Comparison of ENCODE assay signal across 23 cellular contexts in genomic region chr6:133637874-133638273, GRCh38.
DNase-seq lines count a peak whose midpoint lies in the region; ATAC-seq and TF ChIP-seq lines count a peak whose summit lies in the region.
"Had no signal": no experiment of that assay in that cellular context is flagged by ENCODE, and none has a peak within 500 bp of the region (broad histone marks: within the 10 kb centered on the region; RNA-seq: fewer than 3 reads in every experiment).

No MANE protein-coding gene starts in this region.

- no peak for ATAC-seq in left ventricle myocardium superior
- no peak for ATAC-seq in heart left ventricle
- no peak for ATAC-seq in GM18909 (IDR thresholded peaks at IDR 0.05; ENCODE audit: poor library complexity, unreplicated experiment)
- no peak for ATAC-seq in activated CD4-positive, CD25-positive, alpha-beta regulatory T cell treated with anti-CD3 and anti-CD28 coated beads, Interleukin-2, amount 50 U/mL, for 24 hours
- ATAC-seq: K562; stimulated activated naive CD8-positive, alpha-beta T cell treated with anti-CD3 and anti-CD28 coated beads, Interleukin-15, Interleukin-2, amounts not matched to agents 100 U/mL and 50 U/mL, for 24 hours had no signal

- peaks cover 0 to 4% (median 0%) of the 10 kb centered on the region in 12 donors for H3K4me1 ChIP-seq in heart left ventricle
- peaks cover 0 to 8% (median 0%) of the 10 kb centered on the region in 3 donors for H3K4me1 ChIP-seq in esophagus squamous epithelium
- peaks cover 6% of the 10 kb centered on the region for H3K4me1 ChIP-seq in ovary (ENCODE audit: insufficient read depth)
- peaks cover 7% of the 10 kb centered on the region for H3K4me1 ChIP-seq in vagina
- H3K4me1 ChIP-seq: tibial nerve had no signal

- peak; percentile 20 for DNase-seq in left ventricle myocardium superior
- DNase-seq in heart left ventricle = no peak
- DNase-seq in esophagus squamous epithelium (lab: John Stamatoyannopoulos, UW) = no peak
- peak; percentile 30 to 43 (median 34) for DNase-seq in ovary
- DNase-seq in vagina (ENCODE audit: extremely low spot score in 2 of 2) = no peak
- no peak for DNase-seq in stimulated activated CD4-positive, alpha-beta T cell treated with anti-CD3 and anti-CD28 coated beads, Interleukin-15, amount 100 ng/mL, for 24 hours
- DNase-seq: 8988T; activated gamma-delta T cell; activated T-cell treated with anti-CD3 and anti-CD28 coated beads, Interleukin-2, amount 50 U/mL, for 1 hour; CD8-positive, alpha-beta memory T cell; DMS153; mammary epithelial cell; MM.1S; NCI-H1417 treated with DMSO at 0.1 percent for 48 hours; NCI-H2107; NCI-H510A treated with DMSO at 0.1 percent for 48 hours; retina; stimulated activated CD4-positive, alpha-beta T cell treated with anti-CD3 and anti-CD28 coated beads, Interleukin-4, amount 100 ng/mL, for 4 hours; stimulated activated naive CD8-positive, alpha-beta T cell treated with anti-CD3 and anti-CD28 coated beads, Interleukin-15, Interleukin-2, amounts not matched to agents 100 U/mL and 50 U/mL, for 24 hours had no signal

- TF ChIP-seq CTCF in heart left ventricle (IDR thresholded peaks at IDR 0.05) (no peak), esophagus squamous epithelium (IDR thresholded peaks at IDR 0.05) (no peak), ovary (IDR thresholded peaks at IDR 0.05) (no peak), vagina (IDR thresholded peaks at IDR 0.05) (no peak)

- H3K36me3 ChIP-seq in heart left ventricle (no peaks in the 10 kb centered on the region), esophagus squamous epithelium (no peaks in the 10 kb centered on the region), ovary (no peaks in the 10 kb centered on the region), vagina (no peaks in the 10 kb centered on the region)
- H3K36me3 ChIP-seq: tibial nerve had no signal

- no peak overlapping the region for H3K4me3 ChIP-seq in heart left ventricle
- no peak overlapping the region for H3K4me3 ChIP-seq in esophagus squamous epithelium
- H3K4me3 ChIP-seq in ovary = no peak overlapping the region
- H3K4me3 ChIP-seq in vagina = no peak overlapping the region
- H3K4me3 ChIP-seq: K562, tibial nerve had no signal

- WGBS in heart left ventricle, 4 donors = 54 to 65% (median 59%) methylated on average over 6 of the region's 6 CpGs
- 78 to 82% methylated on average over 4 to 6 of the region's 6 CpGs for WGBS in esophagus squamous epithelium, 2 donors
- WGBS in ovary, 3 donors = 28 to 33% (median 33%) methylated on average over 6 of the region's 6 CpGs

- intact Hi-C loops in left ventricle myocardium superior (cut with micrococcal nuclease) = no loop called here
- intact Hi-C loops in heart left ventricle (cut with DNase I) = loop anchor here in 1 of 10 donors (10.0 kb wide), 1 partner anchor 97 kb away; no protein-coding TSS in a partner anchor
- intact Hi-C loops in esophagus squamous epithelium (cut with DNase I) = no loop called here
- intact Hi-C loops in ovary (cut with DNase I) = loop anchor here in 1 of 4 donors (10.0 kb wide), 1 partner anchor 53 kb away; no protein-coding TSS in a partner anchor
- intact Hi-C loops in vagina (cut with DNase I) = no loop called here

- H3K9me3 ChIP-seq in heart left ventricle = peaks cover 0 to 6% (median 0%) of the 10 kb centered on the region in 12 donors
- no peaks in the 10 kb centered on the region for H3K9me3 ChIP-seq in esophagus squamous epithelium
- no peaks in the 10 kb centered on the region for H3K9me3 ChIP-seq in ovary
- H3K9me3 ChIP-seq in vagina = no peaks in the 10 kb centered on the region
- H3K9me3 ChIP-seq: tibial nerve had no signal

- no peak overlapping the region for H3K27ac ChIP-seq in heart left ventricle
- H3K27ac ChIP-seq in esophagus squamous epithelium = peak overlapping the region in 3 of 4 donors; percentile 21 to 71 (median 68)
- H3K27ac ChIP-seq in ovary = peak overlapping the region in 1 of 2 donors; percentile 62
- peak overlapping the region; percentile 16 for H3K27ac ChIP-seq in vagina
- H3K27ac ChIP-seq: tibial nerve had no signal

- no peak for TF ChIP-seq EP300 in ovary (IDR thresholded peaks at IDR 0.05)

- H3K27me3 ChIP-seq in heart left ventricle (no peaks in the 10 kb centered on the region), esophagus squamous epithelium (no peaks in the 10 kb centered on the region), ovary (no peaks in the 10 kb centered on the region), vagina (no peaks in the 10 kb centered on the region)
- H3K27me3 ChIP-seq: tibial nerve had no signal

- TF ChIP-seq POLR2A in heart left ventricle (IDR thresholded peaks at IDR 0.05) = no peak
- no peak for TF ChIP-seq POLR2A in esophagus squamous epithelium (IDR thresholded peaks at IDR 0.05)
- no peak for TF ChIP-seq POLR2A in ovary (IDR thresholded peaks at IDR 0.05)
- TF ChIP-seq POLR2A in vagina (IDR thresholded peaks at IDR 0.05) = no peak

Comparison
In these comparisons a context has a peak if more than half of its experiments do, and no peak if none do; other contexts are left out.
1. DNase-seq: peak in left ventricle myocardium superior (single experiment) and ovary (5 of 5); none in heart left ventricle (0 of 5), esophagus squamous epithelium (single experiment), vagina (0 of 2) and stimulated activated CD4-positive, alpha-beta T cell treated with anti-CD3 and anti-CD28 coated beads, Interleukin-15, amount 100 ng/mL, for 24 hours (single experiment).
2. H3K27ac ChIP-seq: peak in esophagus squamous epithelium (3 of 4) and vagina (single experiment); none in heart left ventricle (0 of 12).